Comparison of ENCODE assay signal across 16 cellular contexts in genomic region chr3:25547103-25547502, GRCh38.
DNase-seq lines count a peak whose midpoint lies in the region; TF ChIP-seq lines count a peak whose summit lies in the region.
"Had no signal": no experiment of that assay in that cellular context is flagged by ENCODE, and none has a peak within 500 bp of the region (broad histone marks: within the 10 kb centered on the region; RNA-seq: fewer than 3 reads in every experiment).

No MANE protein-coding gene starts in this region.

- no TSS peak for BruUV-seq in mammary epithelial cell (replicated peaks; lab: Mats Ljungman, UMichigan)
- BruUV-seq in MCF 10A (replicated peaks; lab: Mats Ljungman, UMichigan) = no TSS peak

- no peaks in the 10 kb centered on the region for H3K79me1 ChIP-seq in mesenchymal stem cell (replicated peaks; ENCODE audit: low read length, poor library complexity, severe bottlenecking)

- intact Hi-C loops in mammary epithelial cell (cut with micrococcal nuclease) = no loop called here
- intact Hi-C loops in MCF 10A (cut with micrococcal nuclease) = no loop called here

- POLR2A ChIA-PET in MCF 10A (lab: Yijun Ruan, JAX) = no interaction called here

- H2AK5ac ChIP-seq in mesenchymal stem cell (ENCODE audit: low read length, severe bottlenecking) = no peak overlapping the region

- H3K27ac ChIP-seq in mammary epithelial cell (ENCODE audit: insufficient read depth, low read depth, low read length) (no peak overlapping the region), mesenchymal stem cell (ENCODE audit: low read length, poor library complexity, severe bottlenecking) (no peak overlapping the region), smooth muscle cell (ENCODE audit: low read depth) (peak overlapping the region; percentile 37)
- H3K27ac ChIP-seq: BLaER1 had no signal

- H3K4me1 ChIP-seq in mammary epithelial cell (ENCODE audit: insufficient read depth, low read length) (peaks cover 20% of the 10 kb centered on the region), mesenchymal stem cell (ENCODE audit: control insufficient read depth, insufficient read depth, low read depth, low read length) (no peaks in the 10 kb centered on the region), smooth muscle cell (ENCODE audit: low read depth) (no peaks in the 10 kb centered on the region)
- H3K4me1 ChIP-seq: BLaER1 had no signal

- dilution Hi-C loops in mammary epithelial cell (cut with HindIII; ENCODE audit: low sequenced_read_pairs) = no loop called here

- H3K4me2 ChIP-seq in mammary epithelial cell (ENCODE audit: insufficient read depth, low read depth, low read length) (peak overlapping the region; percentile 30), mesenchymal stem cell (ENCODE audit: low read length, poor library complexity, severe bottlenecking) (no peak overlapping the region), smooth muscle cell (no peak overlapping the region)
- H3K4me2 ChIP-seq: BLaER1, GM23338 had no signal

- H3K4ac ChIP-seq in mesenchymal stem cell (ENCODE audit: low read depth in 1 of 2, low read length in 2 of 2) = no peak overlapping the region

- peak overlapping the region; percentile 42 for H2BK120ac ChIP-seq in mesenchymal stem cell (ENCODE audit: low read depth, low read length)

- no peaks in the 10 kb centered on the region for H3F3A ChIP-seq in smooth muscle cell (ENCODE audit: low read depth)

- CTCF ChIA-PET in mammary epithelial cell (lab: Charles Lee; ENCODE audit: low non-redundant PET) (no interaction called here), MCF 10A (lab: Yijun Ruan, JAX) (no interaction called here)

- H3K4me1 Mint-ChIP-seq in MCF 10A (ENCODE audit: insufficient read depth, unreplicated experiment) = no peaks in the 10 kb centered on the region
- H3K4me1 Mint-ChIP-seq: CD4-positive, alpha-beta memory T cell; GM23338 had no signal

- H4K8ac ChIP-seq in mesenchymal stem cell (ENCODE audit: low read length) = no peak overlapping the region

- no peak overlapping the region for H2BK12ac ChIP-seq in mesenchymal stem cell (ENCODE audit: low read length in 2 of 2)

- H3K79me2 ChIP-seq in mammary epithelial cell (ENCODE audit: insufficient read depth, low read length) = no peaks in the 10 kb centered on the region
- H3K79me2 ChIP-seq in smooth muscle cell (ENCODE audit: low read depth) = peaks cover 58% of the 10 kb centered on the region

- peak overlapping the region in 1 of 2 experiments; percentile 37 for H3K14ac ChIP-seq in mesenchymal stem cell (ENCODE audit: low read length in 2 of 2)

- H3K9ac ChIP-seq in mammary epithelial cell (ENCODE audit: insufficient read depth, low read length) = no peak overlapping the region
- no peak overlapping the region for H3K9ac ChIP-seq in mesenchymal stem cell (ENCODE audit: low read length)
- H3K9ac ChIP-seq in smooth muscle cell (ENCODE audit: low read depth) = no peak overlapping the region
- H3K9ac ChIP-seq: BLaER1 had no signal

- H3K27me3 ChIP-seq in mammary epithelial cell (ENCODE audit: insufficient read depth, low read length) = no peaks in the 10 kb centered on the region
- peaks cover 0 to 8% of the 10 kb centered on the region in 2 experiments for H3K27me3 ChIP-seq in mesenchymal stem cell (ENCODE audit: control insufficient read depth in 1 of 2, insufficient read depth in 1 of 2, low read length in 2 of 2)
- no peaks in the 10 kb centered on the region for H3K27me3 ChIP-seq in smooth muscle cell (ENCODE audit: low read depth)
- H3K27me3 ChIP-seq: BLaER1 had no signal

- no peak overlapping the region for H2BK15ac ChIP-seq in mesenchymal stem cell (ENCODE audit: low read depth, poor library complexity, severe bottlenecking)

- H4K20me1 ChIP-seq in mammary epithelial cell (ENCODE audit: insufficient read depth, low read length) (no peaks in the 10 kb centered on the region), smooth muscle cell (ENCODE audit: low read depth) (peaks cover 40% of the 10 kb centered on the region)
- H4K20me1 ChIP-seq: BLaER1 had no signal

- H3K4me3 ChIP-seq in mammary epithelial cell (replicated peaks in 1 of 3; ENCODE audit: insufficient read depth in 1 of 3, low read depth in 2 of 3, low read length in 3 of 3) (no peak overlapping the region), mesenchymal stem cell (ENCODE audit: insufficient read depth in 1 of 2, low read depth in 1 of 2, low read length in 2 of 2) (no peak overlapping the region), smooth muscle cell (no peak overlapping the region)
- H3K4me3 ChIP-seq: BLaER1, GM23338 had no signal

- peak; percentile 60 for DNase-seq in mammary epithelial cell
- no peak for DNase-seq in MCF 10A (ENCODE audit: unreplicated experiment)
- DNase-seq in mesenchymal stem cell = no peak
- no peak for DNase-seq in smooth muscle cell (lab: John Stamatoyannopoulos, UW; ENCODE audit: unreplicated experiment)
- no peak for DNase-seq in germinal center (ENCODE audit: low spot score)
- DNase-seq in activated naive CD4-positive, alpha-beta T cell treated with Interleukin-2 at 50 U/mL for 16 hours = no peak
- DNase-seq in dermis blood vessel endothelial cell = no peak
- DNase-seq: 8988T; CD4-positive, alpha-beta memory T cell; DMS153; DMS79; GDM1; HCEC 1CT had no signal

- TF ChIP-seq CTCF in mammary epithelial cell (conservative IDR thresholded peaks at IDR 0.05 in 1 of 2, IDR thresholded peaks at IDR 0.05 in 1 of 2; ENCODE audit: extremely low read depth in 1 of 2, insufficient read depth in 1 of 2, low read depth in 1 of 2, low read length in 2 of 2) (no peak), MCF 10A (IDR thresholded peaks at IDR 0.05; ENCODE audit: unreplicated experiment) (no peak), smooth muscle cell (IDR thresholded peaks at IDR 0.05; ENCODE audit: borderline replicate concordance, insufficient read depth, poor library complexity, severe bottlenecking) (no peak)

- no peak overlapping the region for H4K91ac ChIP-seq in mesenchymal stem cell (ENCODE audit: low read length)

- H3K27ac Mint-ChIP-seq in MCF 10A (ENCODE audit: low read depth, unreplicated experiment) = no peak overlapping the region
- H3K27ac Mint-ChIP-seq: CD14-positive monocyte; CD4-positive, alpha-beta memory T cell; GM23338 had no signal

- no peak overlapping the region for H3K23ac ChIP-seq in mesenchymal stem cell (ENCODE audit: low read length in 2 of 2)

- no peaks in the 10 kb centered on the region for H3K36me3 Mint-ChIP-seq in MCF 10A (ENCODE audit: insufficient read depth, unreplicated experiment)
- H3K36me3 Mint-ChIP-seq: CD14-positive monocyte; CD4-positive, alpha-beta memory T cell had no signal

- H2AFZ ChIP-seq in mammary epithelial cell (ENCODE audit: low read depth, low read length) = peak overlapping the region; percentile 82
- H2AFZ ChIP-seq in mesenchymal stem cell (ENCODE audit: low read depth, low read length) = no peak overlapping the region
- H2AFZ ChIP-seq in smooth muscle cell (ENCODE audit: low read depth) = no peak overlapping the region
- H2AFZ ChIP-seq: GM23338 had no signal

- H3K4me3 Mint-ChIP-seq in MCF 10A (ENCODE audit: unreplicated experiment) = no peak overlapping the region
- H3K4me3 Mint-ChIP-seq: CD14-positive monocyte; CD4-positive, alpha-beta memory T cell; GM23338 had no signal

- in situ Hi-C loops in mammary epithelial cell (cut with MboI; ENCODE audit: low sequenced_read_pairs in 2 of 2) = no loop called here

- no peaks in the 10 kb centered on the region for H3K9me3 Mint-ChIP-seq in MCF 10A (ENCODE audit: unreplicated experiment)

- no peaks in the 10 kb centered on the region for H3K36me3 ChIP-seq in mammary epithelial cell (ENCODE audit: insufficient read depth, low read length)
- H3K36me3 ChIP-seq in mesenchymal stem cell (ENCODE audit: control insufficient read depth in 1 of 2, insufficient read depth in 2 of 2, low read depth in 1 of 2, low read length in 2 of 2) = no peaks in the 10 kb centered on the region
- H3K36me3 ChIP-seq in smooth muscle cell (ENCODE audit: low read depth) = no peaks in the 10 kb centered on the region
- H3K36me3 ChIP-seq: BLaER1 had no signal

- no peak overlapping the region for H3K18ac ChIP-seq in mesenchymal stem cell (ENCODE audit: low read depth in 1 of 2, low read length in 2 of 2)

- no peak overlapping the region for H2BK5ac ChIP-seq in mesenchymal stem cell (ENCODE audit: low read depth, low read length, poor library complexity, severe bottlenecking)

- WGBS in mammary epithelial cell (ENCODE audit: low coverage, missing lambda C conversion rate) = 81% methylated on average over 1 of the region's 1 CpG
- WGBS in mesenchymal stem cell = 67% methylated on average over 1 of the region's 1 CpG
- WGBS in smooth muscle cell (ENCODE audit: low lambda C conversion rate) = 89% methylated on average over 1 of the region's 1 CpG

- H3K27me3 Mint-ChIP-seq in MCF 10A (ENCODE audit: insufficient read depth, unreplicated experiment) = no peaks in the 10 kb centered on the region

- no peaks in the 10 kb centered on the region for H3K9me3 ChIP-seq in mammary epithelial cell (replicated peaks; ENCODE audit: insufficient read depth, low read length)
- H3K9me3 ChIP-seq in mesenchymal stem cell (ENCODE audit: control insufficient read depth, low read length) = peaks cover 3% of the 10 kb centered on the region
- H3K9me3 ChIP-seq in smooth muscle cell (replicated peaks; ENCODE audit: low read depth) = no peaks in the 10 kb centered on the region
- H3K9me3 ChIP-seq: BLaER1 had no signal
